Comparison of ENCODE assay signal across 8 cellular contexts in the genomic region with DNA sequence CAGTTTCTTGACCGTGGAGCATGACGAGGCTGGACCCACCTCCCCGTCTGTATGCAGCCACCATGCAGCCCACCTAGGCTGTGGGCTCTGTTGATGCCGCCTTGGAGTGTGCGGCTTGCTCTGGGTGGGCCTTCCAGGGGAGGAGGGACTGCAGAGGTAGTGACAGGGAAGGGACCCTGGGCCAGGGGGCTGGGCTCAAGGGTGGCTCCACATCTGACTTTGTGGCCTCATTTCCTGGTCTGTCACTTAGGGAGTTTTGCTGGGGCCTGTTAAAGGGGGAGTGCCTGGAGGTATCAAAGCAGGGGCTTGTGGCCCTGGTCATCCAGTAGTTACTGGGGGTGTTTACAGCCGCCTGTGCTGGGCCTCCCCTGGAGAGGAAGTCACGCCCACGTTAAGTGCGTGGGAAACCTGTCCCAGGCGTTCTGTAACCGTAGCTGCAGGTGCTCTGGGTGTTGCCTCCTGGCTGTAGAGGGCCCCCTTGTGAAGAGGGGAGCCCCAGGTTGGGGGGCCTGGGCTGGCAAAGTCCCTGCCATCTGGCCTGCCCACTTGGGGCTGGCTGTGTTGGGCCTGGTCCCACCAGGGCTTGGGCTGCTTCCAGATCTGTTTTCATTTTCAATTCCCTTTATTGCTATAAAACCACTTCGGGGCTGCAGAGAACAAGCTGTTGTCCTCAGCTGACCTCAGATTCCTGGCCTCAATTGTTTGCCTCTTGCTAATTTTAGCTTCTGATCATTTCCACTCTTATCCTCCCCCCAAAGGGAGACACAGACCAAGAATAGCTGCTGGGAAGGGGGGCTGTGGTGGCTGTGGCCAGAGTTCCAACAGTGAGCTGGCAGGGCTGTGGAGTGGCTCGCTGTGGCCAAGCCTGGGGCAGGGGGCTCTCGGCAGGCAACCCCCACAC. TPM values are rescaled to one million over a fixed set of nuclear protein-coding genes. Genes with fewer than 3 reads are reported as not detected.
DNase-seq lines count a peak whose midpoint lies in the region; ATAC-seq and TF ChIP-seq lines count a peak whose summit lies in the region.

No MANE protein-coding gene starts in this region.

- peak overlapping the region; percentile 25 for H3K4me3 ChIP-seq in fibroblast of the aortic adventitia (ENCODE audit: low read depth, low read length)

- peak; percentile 42 for DNase-seq in activated gamma-delta T cell treated with Interleukin-2 at 50 U/mL for 16 hours
- DNase-seq in activated gamma-delta T cell (lab: John Stamatoyannopoulos, UW): no peak
- peak; percentile 52 for DNase-seq in NCI-H1105 treated with DMSO at 0.1 percent for 48 hours (lab: John Stamatoyannopoulos, UW)
- peak; percentile 79 for DNase-seq in activated CD8-positive, alpha-beta memory T cell treated with anti-CD3 and anti-CD28 coated beads for 24 hours
- DNase-seq in fibroblast of the aortic adventitia (ENCODE audit: low read depth): peak; percentile 92
- peak; percentile 64 for DNase-seq in occipital lobe (lab: John Stamatoyannopoulos, UW)
- no peak for DNase-seq in retina

- peak; percentile 65 for ATAC-seq in HG02623 (IDR thresholded peaks at IDR 0.05; ENCODE audit: unreplicated experiment)

- no peak for TF ChIP-seq CTCF in fibroblast of the aortic adventitia (IDR thresholded peaks at IDR 0.05; ENCODE audit: insufficient read depth, low read length)

RNA-seq across cellular contexts. Expression of gene KLF13, which starts 26.5 kb away (rescaled TPM):
- total RNA-seq in fibroblast of the aortic adventitia (ENCODE audit: low replicate concordance): 17.4 and 40.4 TPM in 2 replicates
- total RNA-seq in occipital lobe: 47.9 TPM

Comparison
In these comparisons a context has a peak if more than half of its experiments do, and no peak if none do; other contexts are left out.
1. DNase-seq: peak in activated gamma-delta T cell treated with Interleukin-2 at 50 U/mL for 16 hours (single experiment), NCI-H1105 treated with DMSO at 0.1 percent for 48 hours (single experiment), activated CD8-positive, alpha-beta memory T cell treated with anti-CD3 and anti-CD28 coated beads for 24 hours (single experiment), fibroblast of the aortic adventitia (single experiment) and occipital lobe (single experiment); none in activated gamma-delta T cell (single experiment) and retina (single experiment).